ENCODE assay signal across 19 cellular contexts in genomic region chr1:183233113-183233512, GRCh38. TPM values are rescaled to one million over a fixed set of nuclear protein-coding genes. Genes with fewer than 3 reads are reported as not detected.
A peak's percentile ranks its signal among the peaks of the same experiment; 100 is the strongest.
DNase-seq lines count a peak whose midpoint lies in the region; ATAC-seq and TF ChIP-seq lines count a peak whose summit lies in the region.
"Had no signal": no experiment of that assay in that cellular context is flagged by ENCODE, and none has a peak within 500 bp of the region (broad histone marks: within the 10 kb centered on the region; RNA-seq: fewer than 3 reads in every experiment).

No MANE protein-coding gene starts in this region.

- H3K4me2 ChIP-seq in Loucy (ENCODE audit: low read depth, low read length, poor library complexity, severe bottlenecking) (no peak overlapping the region), mammary epithelial cell (ENCODE audit: insufficient read depth, low read depth, low read length) (no peak overlapping the region), mesendoderm (ENCODE audit: low read length) (no peak overlapping the region)
- H3K4me2 ChIP-seq: A549 had no signal

- H4K8ac ChIP-seq in mesendoderm (ENCODE audit: low read depth, low read length) = no peak overlapping the region

- H3K27me3 ChIP-seq in Loucy (ENCODE audit: insufficient read depth, low read length, poor library complexity, severe bottlenecking) = no peaks in the 10 kb centered on the region
- H3K27me3 ChIP-seq in mammary epithelial cell (ENCODE audit: insufficient read depth, low read length) = no peaks in the 10 kb centered on the region
- no peaks in the 10 kb centered on the region for H3K27me3 ChIP-seq in mesendoderm (ENCODE audit: insufficient read depth, low read length, poor library complexity)
- no peaks in the 10 kb centered on the region for H3K27me3 ChIP-seq in lower lobe of right lung (ENCODE audit: low read depth)
- H3K27me3 ChIP-seq: SJCRH30 had no signal

- H2BK5ac ChIP-seq in mesendoderm (ENCODE audit: low read length) = no peak overlapping the region

- H3K4me1 Mint-ChIP-seq in Calu3 (ENCODE audit: low read depth, unreplicated experiment) (peaks cover 37% of the 10 kb centered on the region), nephron progenitor cell (peaks cover 53% of the 10 kb centered on the region)
- H3K4me1 Mint-ChIP-seq: CD4-positive, CD25-positive, alpha-beta regulatory T cell had no signal

- no peak overlapping the region for H3K4ac ChIP-seq in mesendoderm (ENCODE audit: low read depth, low read length)

- TF ChIP-seq CTCF in Calu3 (IDR thresholded peaks at IDR 0.05; ENCODE audit: unreplicated experiment) (no peak), Loucy (conservative IDR thresholded peaks at IDR 0.05; ENCODE audit: low read length) (no peak), mammary epithelial cell (conservative IDR thresholded peaks at IDR 0.05 in 1 of 2, IDR thresholded peaks at IDR 0.05 in 1 of 2; ENCODE audit: extremely low read depth in 1 of 2, insufficient read depth in 1 of 2, low read depth in 1 of 2, low read length in 2 of 2) (no peak), nephron progenitor cell (IDR thresholded peaks at IDR 0.05) (no peak), lower lobe of right lung (IDR thresholded peaks at IDR 0.05) (no peak)

- no peaks in the 10 kb centered on the region for H3F3A ChIP-seq in Loucy (ENCODE audit: low read depth)

- H4K5ac ChIP-seq in mesendoderm (ENCODE audit: low read length) = no peak overlapping the region

- BruUV-seq in Calu3 (replicated peaks; lab: Mats Ljungman, UMichigan) (no TSS peak), mammary epithelial cell (replicated peaks; lab: Mats Ljungman, UMichigan) (no TSS peak)

- H3K4me1 ChIP-seq in Loucy (ENCODE audit: insufficient read depth, low read length, poor library complexity, severe bottlenecking) = peaks cover 23% of the 10 kb centered on the region
- peaks cover 89% of the 10 kb centered on the region for H3K4me1 ChIP-seq in mammary epithelial cell (ENCODE audit: insufficient read depth, low read length)
- peaks cover 11% of the 10 kb centered on the region for H3K4me1 ChIP-seq in mesendoderm (ENCODE audit: control insufficient read depth, low read depth, low read length)
- H3K4me1 ChIP-seq in lower lobe of right lung = peaks cover 10% of the 10 kb centered on the region

- peak overlapping the region; percentile 1 for H3K27ac Mint-ChIP-seq in Calu3 (ENCODE audit: unreplicated experiment)
- peak overlapping the region; percentile 62 for H3K27ac Mint-ChIP-seq in nephron progenitor cell
- H3K27ac Mint-ChIP-seq: CD4-positive, CD25-positive, alpha-beta regulatory T cell; IgD-negative memory B cell had no signal

- ATAC-seq in HG03159 (IDR thresholded peaks at IDR 0.05; ENCODE audit: unreplicated experiment) = no peak
- no peak for ATAC-seq in lower lobe of right lung
- ATAC-seq: A549, Panc1 had no signal

- no peak overlapping the region for H3K18ac ChIP-seq in mesendoderm (ENCODE audit: low read length)

- H4K20me1 ChIP-seq in Loucy (ENCODE audit: insufficient read depth, low read length, poor library complexity, severe bottlenecking) (no peaks in the 10 kb centered on the region), mammary epithelial cell (ENCODE audit: insufficient read depth, low read length) (no peaks in the 10 kb centered on the region)

- H3K79me1 ChIP-seq in mesendoderm (ENCODE audit: low read length) = no peaks in the 10 kb centered on the region

- intact Hi-C loops in Calu3 (cut with micrococcal nuclease; ENCODE audit: unreplicated experiment) (no loop called here), mammary epithelial cell (cut with micrococcal nuclease) (no loop called here), lower lobe of right lung (cut with DNase I) (no loop called here)

- no peaks in the 10 kb centered on the region for H3K9me3 ChIP-seq in Loucy (ENCODE audit: insufficient read depth, low read depth, low read length)
- H3K9me3 ChIP-seq in mammary epithelial cell (replicated peaks; ENCODE audit: insufficient read depth, low read length) = no peaks in the 10 kb centered on the region
- no peaks in the 10 kb centered on the region for H3K9me3 ChIP-seq in lower lobe of right lung
- H3K9me3 ChIP-seq: A549, SJCRH30 had no signal

- peak overlapping the region; percentile 1 for H3K4me3 Mint-ChIP-seq in Calu3 (ENCODE audit: low read depth, unreplicated experiment)
- no peak overlapping the region for H3K4me3 Mint-ChIP-seq in nephron progenitor cell
- H3K4me3 Mint-ChIP-seq: CD4-positive, CD25-positive, alpha-beta regulatory T cell; IgD-negative memory B cell had no signal

- H3K4me3 ChIP-seq in Loucy (ENCODE audit: low read length, poor library complexity, severe bottlenecking) (no peak overlapping the region), mammary epithelial cell (replicated peaks in 1 of 3; ENCODE audit: insufficient read depth in 1 of 3, low read depth in 2 of 3, low read length in 3 of 3) (no peak overlapping the region), mesendoderm (ENCODE audit: low read length) (no peak overlapping the region), lower lobe of right lung (no peak overlapping the region)
- H3K4me3 ChIP-seq: A549, SJCRH30 had no signal

- H3K36me3 ChIP-seq in Loucy (ENCODE audit: insufficient read depth, low read length) (no peaks in the 10 kb centered on the region), mammary epithelial cell (ENCODE audit: insufficient read depth, low read length) (peaks cover 65% of the 10 kb centered on the region), mesendoderm (ENCODE audit: control insufficient read depth, insufficient read depth, low read length) (no peaks in the 10 kb centered on the region), lower lobe of right lung (no peaks in the 10 kb centered on the region)
- H3K36me3 ChIP-seq: SJCRH30 had no signal

- in situ Hi-C loops in mammary epithelial cell (cut with MboI; ENCODE audit: low sequenced_read_pairs in 2 of 2) = no loop called here

- H3K27me3 Mint-ChIP-seq in Calu3 (ENCODE audit: unreplicated experiment) = no peaks in the 10 kb centered on the region
- H3K27me3 Mint-ChIP-seq in nephron progenitor cell (ENCODE audit: low read depth, poor library complexity) = no peaks in the 10 kb centered on the region
- H3K27me3 Mint-ChIP-seq: CD4-positive, CD25-positive, alpha-beta regulatory T cell had no signal

- no peak overlapping the region for H2BK120ac ChIP-seq in mesendoderm (ENCODE audit: low read depth, low read length)

- no peak overlapping the region for H2BK15ac ChIP-seq in mesendoderm (replicated peaks; ENCODE audit: low read depth)

- H3K36me3 Mint-ChIP-seq in Calu3 (ENCODE audit: insufficient read depth, unreplicated experiment) (peaks cover 88% of the 10 kb centered on the region), nephron progenitor cell (ENCODE audit: low read depth) (peaks cover 6% of the 10 kb centered on the region)
- H3K36me3 Mint-ChIP-seq: CD4-positive, CD25-positive, alpha-beta regulatory T cell; IgD-negative memory B cell had no signal

- DNase-seq in Calu3 = no peak
- no peak for DNase-seq in mammary epithelial cell
- no peak for DNase-seq in nephron progenitor cell
- no peak for DNase-seq in OCI-M2 (lab: John Stamatoyannopoulos, UW; ENCODE audit: unreplicated experiment)
- DNase-seq in mesendoderm = no peak
- no peak for DNase-seq in lower lobe of right lung
- DNase-seq: CD4-positive, CD25-positive, alpha-beta regulatory T cell; DMS79; NCI-H1694; NCI-H2081; NCI-H2171; NCI-H345; NCI-H524; SJCRH30 had no signal

- dilution Hi-C loops in mammary epithelial cell (cut with HindIII; ENCODE audit: low sequenced_read_pairs) = no loop called here

- no peak overlapping the region for H3K56ac ChIP-seq in mesendoderm (ENCODE audit: low read length)

- peak overlapping the region; percentile 10 for H3K27ac ChIP-seq in mammary epithelial cell (ENCODE audit: insufficient read depth, low read depth, low read length)
- no peak overlapping the region for H3K27ac ChIP-seq in mesendoderm (ENCODE audit: low read depth, low read length)
- H3K27ac ChIP-seq in lower lobe of right lung = no peak overlapping the region
- H3K27ac ChIP-seq: A549, SJCRH30 had no signal

- H3K9me3 Mint-ChIP-seq in Calu3 (ENCODE audit: low read depth, unreplicated experiment) (no peaks in the 10 kb centered on the region), nephron progenitor cell (no peaks in the 10 kb centered on the region)
- H3K9me3 Mint-ChIP-seq: CD4-positive, CD25-positive, alpha-beta regulatory T cell; IgD-negative memory B cell had no signal

- no peak overlapping the region for H3K23ac ChIP-seq in mesendoderm (ENCODE audit: low read length)

- CTCF ChIA-PET in Calu3 (lab: Charles Lee) (no interaction called here), mammary epithelial cell (lab: Charles Lee; ENCODE audit: low non-redundant PET) (no interaction called here)

- H3K79me2 ChIP-seq in Loucy (ENCODE audit: insufficient read depth, low read length) (no peaks in the 10 kb centered on the region), mammary epithelial cell (ENCODE audit: insufficient read depth, low read length) (peaks cover 27% of the 10 kb centered on the region), mesendoderm (ENCODE audit: control insufficient read depth, insufficient read depth, low read length) (no peaks in the 10 kb centered on the region)

- H3K9me2 ChIP-seq in Loucy (replicated peaks; ENCODE audit: low read depth, low read length) = no peaks in the 10 kb centered on the region

- no peak overlapping the region for H2AK5ac ChIP-seq in mesendoderm (ENCODE audit: low read length)

- H3K9ac ChIP-seq in Loucy (ENCODE audit: low read depth, low read length, poor library complexity, severe bottlenecking) (no peak overlapping the region), mammary epithelial cell (ENCODE audit: insufficient read depth, low read length) (no peak overlapping the region), mesendoderm (ENCODE audit: low read length) (no peak overlapping the region)

- H2AFZ ChIP-seq in Loucy (ENCODE audit: low read length) = peak overlapping the region; percentile 29; the same call in 1 of the 2 replicates
- no peak overlapping the region for H2AFZ ChIP-seq in mammary epithelial cell (ENCODE audit: low read depth, low read length)

RNA-seq across cellular contexts. Expression of gene LAMC2, which starts 47.0 kb away (rescaled TPM):
- 498 and 642 TPM in 2 replicates for total RNA-seq in Calu3 (2022)
- 1,000 to 10,000 TPM; 1,201 to 2,277 TPM for total RNA-seq in mammary epithelial cell
- 1,668 TPM for polyA plus RNA-seq in mammary epithelial cell
- polyA minus RNA-seq in mammary epithelial cell = 2,109 TPM
- polyA plus RNA-seq in mesendoderm (2013, experiment 1 of 2) = 6.4 TPM
- polyA plus RNA-seq in mesendoderm (2013, experiment 2 of 2) = 6.9 TPM
- total RNA-seq in lower lobe of right lung = 24.9 TPM
- total RNA-seq: CD4-positive, CD25-positive, alpha-beta regulatory T cell had no signal
- polyA plus RNA-seq: CD4-positive, CD25-positive, alpha-beta regulatory T cell; IgD-negative memory B cell had no signal

Comparison
In these comparisons a context has a peak if more than half of its experiments do, and no peak if none do; other contexts are left out.
1. RNA of gene LAMC2, which starts 47.0 kb away (total RNA-seq): 1,201 to 2,277 TPM in mammary epithelial cell and 498 to 642 TPM in Calu3; 24.9 TPM in lower lobe of right lung (single experiment); every median in the first group is over 10 times any median in the second.